9 cellular contexts compared by ENCODE assay signal in the genomic region with DNA sequence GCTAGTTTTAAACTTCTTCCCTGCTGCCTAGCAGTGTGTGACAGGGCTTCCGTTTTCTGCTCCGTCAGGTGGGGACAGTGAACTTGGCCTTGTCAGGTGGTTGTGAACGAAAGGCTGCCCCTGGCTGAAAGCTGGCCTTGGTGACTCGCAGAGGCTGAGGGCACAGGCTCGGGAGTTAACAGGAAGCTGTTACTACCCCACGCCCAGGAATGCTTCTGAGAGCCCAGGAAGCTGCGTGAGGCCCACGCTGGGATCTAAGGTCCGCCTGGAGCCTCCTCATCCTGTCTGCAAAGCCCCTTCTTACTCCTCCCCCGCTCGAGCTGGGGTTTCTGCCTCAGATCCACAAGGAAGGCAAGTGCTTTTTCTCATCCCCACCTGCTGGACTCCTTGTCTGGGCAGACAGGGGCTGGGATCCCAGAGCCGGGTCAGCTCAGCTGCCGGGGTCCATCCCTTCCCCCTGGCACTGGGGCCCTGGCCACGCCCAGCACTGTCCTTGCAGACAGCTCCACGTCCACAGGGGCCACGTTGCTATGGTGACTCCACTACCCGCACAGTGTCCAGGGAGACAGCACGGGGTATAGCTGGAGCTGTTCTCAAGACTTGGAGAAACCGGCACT.
A peak's percentile ranks its signal among the peaks of the same experiment; 100 is the strongest.
DNase-seq lines count a peak whose midpoint lies in the region; ATAC-seq, FAIRE-seq and TF ChIP-seq lines count a peak whose summit lies in the region.
"Had no signal": no experiment of that assay in that cellular context is flagged by ENCODE, and none has a peak within 500 bp of the region (broad histone marks: within the 10 kb centered on the region; RNA-seq: fewer than 3 reads in every experiment).

No MANE protein-coding gene starts in this region.

- H3K9ac ChIP-seq in HepG2 (ENCODE audit: insufficient read depth, low read depth, low read length) (no peak overlapping the region), NT2/D1 (ENCODE audit: insufficient read length, low read depth) (peak overlapping the region; percentile 16)

- TF ChIP-seq RAD21 in HepG2 (CRISPR knock-in tag; IDR thresholded peaks at IDR 0.05) = no peak

- H3K36me3 ChIP-seq in HepG2 (replicated peaks in 1 of 2; ENCODE audit: control insufficient read depth in 1 of 2, insufficient read depth in 2 of 2, low read length in 2 of 2) (no peaks in the 10 kb centered on the region), right lobe of liver (no peaks in the 10 kb centered on the region), NT2/D1 (ENCODE audit: insufficient read depth, insufficient read length, low read length) (no peaks in the 10 kb centered on the region)

- intact Hi-C loops in HepG2 (cut with micrococcal nuclease; ENCODE audit: unreplicated experiment) (no loop called here), right lobe of liver (cut with DNase I) (no loop called here)

- no peak for DNase-seq in HepG2 (ENCODE audit: low spot score)
- no peak for DNase-seq in right lobe of liver
- peak; percentile 75 for DNase-seq in NT2/D1 (ENCODE audit: low read depth, low spot score)
- DNase-seq in foreskin fibroblast = peak; percentile 50 to 67
- DNase-seq in activated naive CD4-positive, alpha-beta T cell (lab: John Stamatoyannopoulos, UW) = no peak
- no peak for DNase-seq in chondrocyte (ENCODE audit: low spot score)
- DNase-seq in NCI-H187 (lab: John Stamatoyannopoulos, UW) = no peak
- DNase-seq: CD8-positive, alpha-beta memory T cell had no signal

- no peak overlapping the region for H3K4me2 ChIP-seq in HepG2 (ENCODE audit: low read depth, low read length)

- H3K36me3 Mint-ChIP-seq in chondrocyte (ENCODE audit: low read depth) = no peaks in the 10 kb centered on the region
- H3K36me3 Mint-ChIP-seq: CD8-positive, alpha-beta memory T cell had no signal

- no peak for TF ChIP-seq CTCF in HepG2 (CRISPR knock-in tag; IDR thresholded peaks at IDR 0.05)
- TF ChIP-seq CTCF in right lobe of liver (IDR thresholded peaks at IDR 0.05) = no peak
- no peak for TF ChIP-seq CTCF in foreskin fibroblast (IDR thresholded peaks at IDR 0.05; ENCODE audit: low read depth, low read length)
- no peak for TF ChIP-seq CTCF in chondrocyte (IDR thresholded peaks at IDR 0.05)

- H3K9me3 ChIP-seq in HepG2 (ENCODE audit: low read length) (no peaks in the 10 kb centered on the region), right lobe of liver (no peaks in the 10 kb centered on the region), NT2/D1 (ENCODE audit: insufficient read depth, low read length) (no peaks in the 10 kb centered on the region; the same call in 1 of the 2 replicates)

- no peaks in the 10 kb centered on the region for H4K20me1 ChIP-seq in HepG2 (ENCODE audit: insufficient read depth, low read length)

- H2AFZ ChIP-seq in HepG2 (ENCODE audit: low read length) = no peak overlapping the region

- H3K27me3 Mint-ChIP-seq in chondrocyte (ENCODE audit: low read depth) = no peaks in the 10 kb centered on the region
- H3K27me3 Mint-ChIP-seq: CD8-positive, alpha-beta memory T cell had no signal

- peak; percentile 45 for ATAC-seq in HepG2
- ATAC-seq in right lobe of liver = no peak
- no peak for ATAC-seq in GM21360 (IDR thresholded peaks at IDR 0.05; ENCODE audit: unreplicated experiment)

- BruUV-seq in HepG2 (replicated peaks; lab: Mats Ljungman, UMichigan) = no TSS peak

- in situ Hi-C loops in HepG2 (cut with HindIII; ENCODE audit: extremely low pct_ligation_motif_present, low pct_unique_long_range_greater_than_20kb) = no loop called here

- H3K27me3 ChIP-seq in HepG2 (ENCODE audit: control insufficient read depth in 1 of 2, insufficient read depth in 2 of 2, low read length in 2 of 2) (peaks cover 0 to 11% of the 10 kb centered on the region in 2 experiments; a peak in 1 of 5 replicates), right lobe of liver (no peaks in the 10 kb centered on the region), NT2/D1 (ENCODE audit: insufficient read depth, insufficient read length) (no peaks in the 10 kb centered on the region)

- H3K27ac ChIP-seq in HepG2 (ENCODE audit: extremely low read length, insufficient read depth, low read length) (no peak overlapping the region), right lobe of liver (no peak overlapping the region)

- no peak for TF ChIP-seq POLR2A in HepG2 (IDR thresholded peaks at IDR 0.05; ENCODE audit: insufficient read depth in 1 of 2, low read depth in 2 of 2, low read length in 2 of 2)
- TF ChIP-seq POLR2A in right lobe of liver (IDR thresholded peaks at IDR 0.05) = no peak

- H3K79me2 ChIP-seq in HepG2 (ENCODE audit: insufficient read depth, low read length) = no peaks in the 10 kb centered on the region

- no peaks in the 10 kb centered on the region for H3K9me3 Mint-ChIP-seq in chondrocyte (ENCODE audit: low read depth)
- H3K9me3 Mint-ChIP-seq: CD8-positive, alpha-beta memory T cell had no signal

- 10% methylated on average over 6 of the region's 19 CpGs for WGBS in HepG2 (ENCODE audit: low lambda C conversion rate)
- WGBS in right lobe of liver (ENCODE audit: insufficient coverage, low coverage, low lambda C conversion rate, missing lambda C conversion rate) = 51% methylated on average over 7 of the region's 19 CpGs

- TF ChIP-seq EP300 in HepG2 (IDR thresholded peaks at IDR 0.05; ENCODE audit: low read depth in 2 of 2, low read length in 2 of 2) (no peak), HepG2 (CRISPR knock-in tag; IDR thresholded peaks at IDR 0.05; ENCODE audit: borderline replicate concordance) (no peak)

- no peak overlapping the region for H3K4me3 Mint-ChIP-seq in chondrocyte (ENCODE audit: unreplicated experiment)
- H3K4me3 Mint-ChIP-seq: CD8-positive, alpha-beta memory T cell had no signal

- CTCF ChIA-PET in HepG2 (lab: Yijun Ruan, JAX; ENCODE audit: low intra/inter-chr PET ratio, low total read pairs) = no interaction called here

- no peak overlapping the region for H3K27ac Mint-ChIP-seq in chondrocyte (ENCODE audit: unreplicated experiment)
- H3K27ac Mint-ChIP-seq: CD8-positive, alpha-beta memory T cell had no signal

- POLR2A ChIA-PET in HepG2 (lab: Yijun Ruan, JAX) = no interaction called here

- FAIRE-seq in HepG2 (lab: Jason Lieb, UNC) = no peak

- peaks cover 10% of the 10 kb centered on the region for H3K4me1 Mint-ChIP-seq in chondrocyte (ENCODE audit: low read depth)
- H3K4me1 Mint-ChIP-seq: CD8-positive, alpha-beta memory T cell had no signal

- H3K4me3 ChIP-seq in HepG2 (replicated peaks in 1 of 3; ENCODE audit: insufficient read depth in 1 of 3, low read depth in 2 of 3, low read length in 3 of 3) (no peak overlapping the region), right lobe of liver (no peak overlapping the region), NT2/D1 (ENCODE audit: insufficient read length, low read depth) (no peak overlapping the region), foreskin fibroblast (ENCODE audit: low read depth in 1 of 2, low read length in 2 of 2) (no peak overlapping the region)

- H3K4me1 ChIP-seq in HepG2 (ENCODE audit: insufficient read depth, low read length) (no peaks in the 10 kb centered on the region), right lobe of liver (no peaks in the 10 kb centered on the region), NT2/D1 (ENCODE audit: insufficient read depth, insufficient read length) (peaks cover 11% of the 10 kb centered on the region)

TF ChIP-seq in HepG2, 621 proteins besides CTCF, POLR2A, EP300 and RAD21:
- no peak for TF ChIP-seq ZNF543 (CRISPR knock-in tag; IDR thresholded peaks at IDR 0.05)
- TF ChIP-seq ZNF274 (CRISPR knock-in tag; IDR thresholded peaks at IDR 0.05) = no peak
- TF ChIP-seq XRCC5 (optimal IDR thresholded peaks at IDR 0.05; ENCODE audit: low read length) = no peak
- TF ChIP-seq ZNF660 (CRISPR knock-in tag; IDR thresholded peaks at IDR 0.05; ENCODE audit: borderline replicate concordance, low read depth) = no peak
- no peak for TF ChIP-seq ZNF121 (CRISPR knock-in tag; IDR thresholded peaks at IDR 0.05)
- TF ChIP-seq NCOR1 (IDR thresholded peaks at IDR 0.05; ENCODE audit: borderline replicate concordance, low read length) = no peak
- no peak for TF ChIP-seq ZNF781 (CRISPR knock-in tag; IDR thresholded peaks at IDR 0.05; ENCODE audit: borderline replicate concordance, not compliant biosample characterization)
- TF ChIP-seq ZNF451 (CRISPR knock-in tag; IDR thresholded peaks at IDR 0.05) = no peak
- no peak for TF ChIP-seq HOXA5 (CRISPR knock-in tag; IDR thresholded peaks at IDR 0.05)
- TF ChIP-seq ZNF431 (CRISPR knock-in tag; IDR thresholded peaks at IDR 0.05; ENCODE audit: borderline replicate concordance, low read depth) = no peak
- TF ChIP-seq KDM4B (CRISPR knock-in tag; IDR thresholded peaks at IDR 0.05) = no peak

Comparison
In these comparisons a context has a peak if more than half of its experiments do, and no peak if none do; other contexts are left out.
1. DNase-seq: peak in NT2/D1 (single experiment) and foreskin fibroblast (2 of 2); none in HepG2 (single experiment), right lobe of liver (0 of 3), activated naive CD4-positive, alpha-beta T cell (0 of 4), chondrocyte (single experiment) and NCI-H187 (0 of 2).